14 cellular contexts compared by ENCODE assay signal in the genomic region with DNA sequence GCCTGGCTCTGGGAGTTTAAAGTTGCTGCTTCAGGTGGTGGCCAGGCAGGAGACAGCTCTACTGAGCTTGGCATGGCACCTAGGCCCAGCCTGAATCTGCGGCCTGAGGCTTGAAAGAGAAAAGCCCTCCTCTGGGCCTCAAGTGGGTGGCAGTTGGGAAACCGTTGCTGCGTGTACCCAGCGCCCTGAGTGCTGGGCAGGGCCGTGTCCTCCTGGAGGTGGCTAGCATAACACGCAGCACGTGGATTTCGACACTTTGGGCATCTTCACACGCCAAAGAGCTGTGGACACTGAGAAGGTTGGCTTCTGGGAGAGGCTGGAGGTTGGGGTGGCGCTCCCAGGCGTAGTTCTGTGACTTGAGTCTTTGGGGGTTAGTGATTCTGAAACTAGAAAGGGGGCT. TPM values are rescaled to one million over a fixed set of nuclear protein-coding genes. Genes with fewer than 3 reads are reported as not detected.
DNase-seq lines count a peak whose midpoint lies in the region; ATAC-seq and TF ChIP-seq lines count a peak whose summit lies in the region.
"Had no signal": no experiment of that assay in that cellular context is flagged by ENCODE, and none has a peak within 500 bp of the region (broad histone marks: within the 10 kb centered on the region; RNA-seq: fewer than 3 reads in every experiment).

No MANE protein-coding gene starts in this region.

- H3K36me3 Mint-ChIP-seq in CD14-positive monocyte (peaks cover 56 to 62% of the 10 kb centered on the region in 2 donors), GM23338 (ENCODE audit: low read depth) (peaks cover 9% of the 10 kb centered on the region), nephron progenitor cell (ENCODE audit: low read depth) (peaks cover 49% of the 10 kb centered on the region), Caco-2 (ENCODE audit: insufficient read depth, unreplicated experiment) (peaks cover 24% of the 10 kb centered on the region)
- peaks cover 18% of the 10 kb centered on the region for H3K36me3 Mint-ChIP-seq in central memory CD8-positive, alpha-beta T cell (ENCODE audit: insufficient read depth)

- H3K36me3 ChIP-seq in GM23338 (ENCODE audit: insufficient read depth): no peaks in the 10 kb centered on the region
- H3K36me3 ChIP-seq in Caco-2 (ENCODE audit: control insufficient read depth, insufficient read depth, low read length): peaks cover 3% of the 10 kb centered on the region; the same call in 1 of the 2 replicates
- H3K36me3 ChIP-seq: uterus had no signal

- no peak overlapping the region for H3K4me3 Mint-ChIP-seq in CD14-positive monocyte
- H3K4me3 Mint-ChIP-seq in GM23338: peak overlapping the region; percentile 7; the same call in 1 of the 3 replicates
- peak overlapping the region; percentile 36 for H3K4me3 Mint-ChIP-seq in central memory CD8-positive, alpha-beta T cell
- H3K4me3 Mint-ChIP-seq in nephron progenitor cell: peak overlapping the region; percentile 54
- H3K4me3 Mint-ChIP-seq in Caco-2 (ENCODE audit: unreplicated experiment): no peak overlapping the region

- H3K9me3 Mint-ChIP-seq in CD14-positive monocyte: peaks cover 6 to 13% (median 11%) of the 10 kb centered on the region in 7 donors
- no peaks in the 10 kb centered on the region for H3K9me3 Mint-ChIP-seq in GM23338
- H3K9me3 Mint-ChIP-seq in central memory CD8-positive, alpha-beta T cell: no peaks in the 10 kb centered on the region
- peaks cover 4% of the 10 kb centered on the region for H3K9me3 Mint-ChIP-seq in nephron progenitor cell
- no peaks in the 10 kb centered on the region for H3K9me3 Mint-ChIP-seq in Caco-2 (ENCODE audit: unreplicated experiment)

- H3F3A ChIP-seq in GM23338 (replicated peaks; ENCODE audit: low read depth): no peaks in the 10 kb centered on the region

- peak overlapping the region in 5 of 7 donors; percentile 20 to 71 (median 65) for H3K27ac Mint-ChIP-seq in CD14-positive monocyte
- H3K27ac Mint-ChIP-seq in GM23338: no peak overlapping the region
- H3K27ac Mint-ChIP-seq in central memory CD8-positive, alpha-beta T cell (ENCODE audit: low read depth): peak overlapping the region; percentile 82
- peak overlapping the region; percentile 81 for H3K27ac Mint-ChIP-seq in nephron progenitor cell
- no peak overlapping the region for H3K27ac Mint-ChIP-seq in Caco-2 (ENCODE audit: unreplicated experiment)

- no peaks in the 10 kb centered on the region for H3K79me2 ChIP-seq in GM23338 (replicated peaks; ENCODE audit: insufficient read depth)

- H2AFZ ChIP-seq in GM23338: no peak overlapping the region

- ATAC-seq in GM23338: no peak
- no peak for ATAC-seq in central memory CD8-positive, alpha-beta T cell (replicated peaks; ENCODE audit: extremely low read depth, poor library complexity, severe bottlenecking)
- no peak for ATAC-seq in GM18502 (IDR thresholded peaks at IDR 0.05; ENCODE audit: poor library complexity, unreplicated experiment)

- DNase-seq in CD14-positive monocyte (ENCODE audit: low spot score): no peak
- no peak for DNase-seq in GM23338 (ENCODE audit: low spot score)
- DNase-seq in central memory CD8-positive, alpha-beta T cell (ENCODE audit: low spot score in 2 of 2): no peak
- no peak for DNase-seq in nephron progenitor cell
- DNase-seq in NOMO-1 (lab: John Stamatoyannopoulos, UW; ENCODE audit: unreplicated experiment in 2 of 2): no peak
- no peak for DNase-seq in Caco-2
- DNase-seq: C1 segment of cervical spinal cord; central memory CD4-positive, alpha-beta T cell; foreskin melanocyte; NCI-H1417; T1000 had no signal

- CTCF ChIA-PET in Caco-2 (lab: Charles Lee): interaction anchor here (0.6 kb wide), 1 partner anchor 1508 kb away, joined by 3 read pairs; no protein-coding TSS in a partner anchor

- POLR2A ChIA-PET in Caco-2 (lab: Charles Lee): no interaction called here

- H3K27ac ChIP-seq in GM23338 (ENCODE audit: low read depth): no peak overlapping the region
- H3K27ac ChIP-seq: uterus had no signal

- no peak for TF ChIP-seq CTCF in CD14-positive monocyte (IDR thresholded peaks at IDR 0.05)
- no peak for TF ChIP-seq CTCF in GM23338 (conservative IDR thresholded peaks at IDR 0.05; ENCODE audit: low read depth in 2 of 2)
- TF ChIP-seq CTCF in nephron progenitor cell (IDR thresholded peaks at IDR 0.05): no peak
- TF ChIP-seq CTCF in Caco-2 (IDR thresholded peaks at IDR 0.05; ENCODE audit: insufficient read depth in 1 of 2, low read depth in 1 of 2, low read length in 1 of 2, severe bottlenecking in 1 of 2, unreplicated experiment in 1 of 2): no peak

- H3K4me3 ChIP-seq in GM23338: no peak overlapping the region
- H3K4me3 ChIP-seq in Caco-2 (ENCODE audit: low read depth, low read length): no peak overlapping the region
- H3K4me3 ChIP-seq: smooth muscle cell, uterus had no signal

- H3K4me1 ChIP-seq in GM23338 (ENCODE audit: insufficient read depth) (no peaks in the 10 kb centered on the region; the same call in 1 of the 2 replicates), Caco-2 (peaks cover 4% of the 10 kb centered on the region)

- no TSS peak for BruUV-seq in Caco-2 (replicated peaks; lab: Mats Ljungman, UMichigan)

- H4K20me1 ChIP-seq in GM23338 (replicated peaks; ENCODE audit: insufficient read depth): no peaks in the 10 kb centered on the region; the same call in 1 of the 2 replicates

- intact Hi-C loops in CD14-positive monocyte (cut with micrococcal nuclease) (loop anchor here (5.0 kb wide), 1 partner anchor 68 kb away; the partner anchor contains the start of gene ZNF12 (in 2 of the 2)), Caco-2 (cut with micrococcal nuclease; ENCODE audit: unreplicated experiment) (no loop called here)

- H3K27me3 ChIP-seq in GM23338 (ENCODE audit: insufficient read depth) (no peaks in the 10 kb centered on the region), Caco-2 (replicated peaks; ENCODE audit: control insufficient read depth, insufficient read depth, low read length) (no peaks in the 10 kb centered on the region)
- H3K27me3 ChIP-seq: uterus had no signal

- H3K4me2 ChIP-seq in GM23338: no peak overlapping the region

- peaks cover 0 to 3% (median 3%) of the 10 kb centered on the region in 3 donors for H3K27me3 Mint-ChIP-seq in CD14-positive monocyte (ENCODE audit: low read depth in 3 of 3)
- H3K27me3 Mint-ChIP-seq in GM23338 (ENCODE audit: insufficient read depth, low read depth, poor library complexity): peaks cover 27% of the 10 kb centered on the region
- H3K27me3 Mint-ChIP-seq in central memory CD8-positive, alpha-beta T cell: no peaks in the 10 kb centered on the region
- no peaks in the 10 kb centered on the region for H3K27me3 Mint-ChIP-seq in nephron progenitor cell (ENCODE audit: low read depth, poor library complexity)
- no peaks in the 10 kb centered on the region for H3K27me3 Mint-ChIP-seq in Caco-2 (ENCODE audit: insufficient read depth, unreplicated experiment)

- H3K4me1 Mint-ChIP-seq in CD14-positive monocyte (peaks cover 40% of the 10 kb centered on the region), GM23338 (peaks cover 18% of the 10 kb centered on the region; the same call in 2 of the 3 replicates), nephron progenitor cell (peaks cover 36% of the 10 kb centered on the region), Caco-2 (ENCODE audit: low read depth, unreplicated experiment) (peaks cover 11% of the 10 kb centered on the region)
- peaks cover 28% of the 10 kb centered on the region for H3K4me1 Mint-ChIP-seq in central memory CD8-positive, alpha-beta T cell

- H3K9me2 ChIP-seq in GM23338 (ENCODE audit: insufficient read depth): no peaks in the 10 kb centered on the region

- no peaks in the 10 kb centered on the region for H3K9me3 ChIP-seq in Caco-2
- H3K9me3 ChIP-seq: uterus had no signal

TF ChIP-seq in GM23338, 12 proteins besides CTCF, POLR2A, EP300 and RAD21 (continues in another document):
- TF ChIP-seq NANOG (IDR thresholded peaks at IDR 0.05; ENCODE audit: borderline replicate concordance): no peak

RNA-seq across cellular contexts. Expression of gene ZNF316, which starts 2.5 kb away (rescaled TPM):
- polyA plus RNA-seq in CD14-positive monocyte (1 to 10 TPM in 1 of 2 donors, under 1 TPM in 1; 0.66 to 1.2 TPM), GM23338 (2016; fragmentation: Nextera tagmentation; extraction: Ambion mirVana) (1.1 and 1.2 TPM in 2 replicates)
- 13.2 and 17.4 TPM in 2 replicates for total RNA-seq in GM23338 (2014; rRNA removed; shearing (Covaris generic))
- 34.1 and 34.3 TPM in 2 replicates for total RNA-seq in Caco-2 (2022)

RNA-seq across cellular contexts. Expression of gene ZNF853, which starts 24.2 kb away (rescaled TPM):
- polyA plus RNA-seq in CD14-positive monocyte: not detected
- 8.9 and 9.8 TPM in 2 replicates for total RNA-seq in GM23338 (2014; rRNA removed; shearing (Covaris generic))
- polyA plus RNA-seq in GM23338 (2016; fragmentation: Nextera tagmentation; extraction: Ambion mirVana): 0.32 and 0.78 TPM in 2 replicates
- 10.1 and 12.3 TPM in 2 replicates for total RNA-seq in Caco-2 (2022)

RNA-seq across cellular contexts. Expression of gene INTS15, which starts 49.8 kb away (rescaled TPM):
- polyA plus RNA-seq in CD14-positive monocyte (10 to 100 TPM; 16.9 to 17.2 TPM), GM23338 (2016; fragmentation: Nextera tagmentation; extraction: Ambion mirVana) (7.0 and 8.1 TPM in 2 replicates)
- total RNA-seq in GM23338 (2014; rRNA removed; shearing (Covaris generic)): 27.0 and 30.6 TPM in 2 replicates
- total RNA-seq in Caco-2 (2022): 24.7 and 29.6 TPM in 2 replicates

Comparison
In these comparisons a context has a peak if more than half of its experiments do, and no peak if none do; other contexts are left out.
1. H3K27ac Mint-ChIP-seq: peak in CD14-positive monocyte (5 of 7), central memory CD8-positive, alpha-beta T cell (single experiment) and nephron progenitor cell (single experiment); none in GM23338 (single experiment) and Caco-2 (single experiment).
2. H3K4me3 Mint-ChIP-seq: peak in GM23338 (single experiment), central memory CD8-positive, alpha-beta T cell (single experiment) and nephron progenitor cell (single experiment); none in CD14-positive monocyte (0 of 2) and Caco-2 (single experiment).